ENCODE assay signal across 1 cellular context in the genomic region with DNA sequence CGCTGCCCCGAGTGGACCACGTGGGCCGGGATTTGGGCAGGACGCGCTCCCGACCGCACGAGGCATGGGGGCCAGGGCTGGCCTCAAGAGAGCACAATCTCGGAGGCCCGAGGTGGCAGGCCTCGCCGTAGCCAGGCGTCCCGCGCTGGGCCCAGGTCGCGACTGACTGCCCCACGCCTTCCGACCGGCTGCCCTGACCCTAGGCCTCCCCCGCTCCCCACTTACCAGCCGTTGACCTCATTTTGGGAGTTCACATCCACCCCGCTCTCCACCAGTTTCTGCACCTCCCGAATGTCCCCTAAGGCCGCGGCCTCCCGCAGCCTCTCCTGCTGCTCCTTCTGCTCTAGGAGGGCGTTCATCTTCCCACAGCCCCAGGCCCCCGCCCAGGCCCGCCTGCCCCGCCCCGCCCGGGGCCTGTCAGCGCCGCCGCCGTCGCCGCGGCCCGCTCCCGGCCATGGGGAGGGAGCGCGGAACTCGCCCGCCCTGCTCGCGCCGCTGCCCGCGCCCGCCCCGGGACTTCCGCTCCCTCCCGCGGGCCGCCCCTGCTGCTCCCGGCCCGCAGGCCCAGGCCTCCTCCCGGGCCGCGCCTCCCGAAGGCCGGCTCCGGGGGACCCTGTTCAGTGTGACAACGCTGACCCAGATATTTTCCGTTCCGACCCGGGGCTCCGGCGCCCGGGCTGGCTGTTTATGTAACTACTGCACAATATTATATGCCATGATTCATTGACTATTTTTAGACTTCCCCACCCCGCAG.
TF ChIP-seq lines count a peak whose summit lies in the region.

A gene with protein sequence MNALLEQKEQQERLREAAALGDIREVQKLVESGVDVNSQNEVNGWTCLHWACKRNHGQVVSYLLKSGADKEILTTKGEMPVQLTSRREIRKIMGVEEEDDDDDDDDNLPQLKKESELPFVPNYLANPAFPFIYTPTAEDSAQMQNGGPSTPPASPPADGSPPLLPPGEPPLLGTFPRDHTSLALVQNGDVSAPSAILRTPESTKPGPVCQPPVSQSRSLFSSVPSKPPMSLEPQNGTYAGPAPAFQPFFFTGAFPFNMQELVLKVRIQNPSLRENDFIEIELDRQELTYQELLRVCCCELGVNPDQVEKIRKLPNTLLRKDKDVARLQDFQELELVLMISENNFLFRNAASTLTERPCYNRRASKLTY (minus strand): TSS at position 619 of the 754 bp plus-strand sequence. CDS start 260 bp downstream, at position 359.

TF ChIP-seq in HepG2, 621 proteins besides CTCF, POLR2A, EP300 and RAD21 (continued from another document):
- TF ChIP-seq ZSCAN25 (CRISPR knock-in tag; IDR thresholded peaks at IDR 0.05) = 0 out of 2 replicates have a peak, but pooled peaks have one; percentile 46
- TF ChIP-seq NCOA1 (CRISPR knock-in tag; IDR thresholded peaks at IDR 0.05) = no peak
- TF ChIP-seq ZNF382 (CRISPR knock-in tag; IDR thresholded peaks at IDR 0.05; ENCODE audit: borderline replicate concordance) = no peak
- TF ChIP-seq ZNF572 (CRISPR knock-in tag; IDR thresholded peaks at IDR 0.05) = no peak
- TF ChIP-seq ZNF460 (CRISPR knock-in tag; IDR thresholded peaks at IDR 0.05; ENCODE audit: borderline replicate concordance) = peak; percentile 48
